9 cellular contexts compared by ENCODE assay signal in the genomic region with DNA sequence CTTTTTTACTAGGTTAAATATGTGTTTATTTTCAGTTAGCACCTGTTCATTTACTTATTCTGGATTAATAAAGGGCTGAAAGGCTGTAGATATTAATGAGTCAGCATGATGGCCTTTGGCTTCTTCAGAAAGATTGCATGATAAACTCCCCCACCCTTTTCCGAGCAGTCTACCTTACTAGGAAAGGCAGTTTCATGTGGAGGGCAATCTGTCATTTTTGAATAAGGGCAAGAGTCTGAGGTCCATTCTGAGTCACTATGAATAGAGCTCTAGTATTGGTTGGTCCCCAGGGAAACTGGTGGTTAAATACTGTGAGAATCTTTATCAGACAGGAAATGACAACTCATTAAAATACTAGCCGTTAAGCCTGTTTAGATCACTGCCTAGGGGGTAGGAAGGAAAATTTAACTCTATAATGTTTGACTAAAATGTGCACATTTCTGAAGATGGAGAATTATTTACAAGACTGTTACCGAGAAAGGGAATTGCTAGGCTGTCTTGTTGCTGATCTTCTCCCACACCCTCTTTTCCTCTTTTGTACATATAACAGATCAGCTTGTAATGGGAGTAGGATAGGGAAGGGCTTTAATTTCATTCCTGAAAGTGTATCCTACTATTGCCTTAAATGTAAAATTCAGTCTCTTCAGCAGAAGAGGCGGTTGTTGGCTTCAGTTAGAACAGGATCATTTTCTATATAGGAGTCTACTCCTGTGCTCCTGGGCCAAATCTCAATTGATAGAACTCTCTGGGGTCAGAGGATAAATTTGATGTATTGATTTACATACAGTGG.
DNase-seq lines count a peak whose midpoint lies in the region; ATAC-seq, FAIRE-seq and TF ChIP-seq lines count a peak whose summit lies in the region.
"Had no signal": no experiment of that assay in that cellular context is flagged by ENCODE, and none has a peak within 500 bp of the region (broad histone marks: within the 10 kb centered on the region; RNA-seq: fewer than 3 reads in every experiment).

No MANE protein-coding gene starts in this region.

- no peaks in the 10 kb centered on the region for H3K9me3 ChIP-seq in right atrium auricular region

- H3K4me1 ChIP-seq in right atrium auricular region: peaks cover 0 to 52% of the 10 kb centered on the region in 2 donors

- peak overlapping the region; percentile 70 to 85 for H3K27ac ChIP-seq in right atrium auricular region

- peak; percentile 97 for DNase-seq in DMS 273 (lab: John Stamatoyannopoulos, UW; ENCODE audit: unreplicated experiment)
- peak; percentile 30 for DNase-seq in GM19239 (ENCODE audit: insufficient read length, low spot score)
- DNase-seq in NCI-H460 (ENCODE audit: extremely low read depth, low read depth): peak; percentile 92
- DNase-seq in activated naive CD4-positive, alpha-beta T cell treated with anti-CD3 and anti-CD28 coated beads, Interleukin-2, amount 50 U/mL, for 72 hours (ENCODE audit: low spot score in 2 of 2): no peak
- no peak for DNase-seq in right atrium auricular region (ENCODE audit: low spot score)
- peak; percentile 44 for DNase-seq in stimulated activated naive CD8-positive, alpha-beta T cell treated with anti-CD3 and anti-CD28 coated beads, Interleukin-15, Interleukin-2, amounts not matched to agents 100 U/mL and 50 U/mL, for 24 hours
- no peak for DNase-seq in T-helper 9 cell

- peak; percentile 75 for ATAC-seq in HG03342 (IDR thresholded peaks at IDR 0.05; ENCODE audit: unreplicated experiment)
- ATAC-seq in activated naive CD4-positive, alpha-beta T cell treated with anti-CD3 and anti-CD28 coated beads, Interleukin-2, amount 50 U/mL, for 72 hours: peak; percentile 75 to 83
- peak; percentile 74 for ATAC-seq in stimulated activated naive CD8-positive, alpha-beta T cell treated with anti-CD3 and anti-CD28 coated beads, Interleukin-15, Interleukin-2, amounts not matched to agents 100 U/mL and 50 U/mL, for 24 hours

- H3K9me3 Mint-ChIP-seq in activated naive CD4-positive, alpha-beta T cell treated with anti-CD3 and anti-CD28 coated beads, Interleukin-2, amount 50 U/mL, for 72 hours: no peaks in the 10 kb centered on the region

- no peak for TF ChIP-seq CTCF in right atrium auricular region (IDR thresholded peaks at IDR 0.05)

- FAIRE-seq in GM19239 (lab: Jason Lieb, UNC): peak; percentile 93
- FAIRE-seq: endometrium had no signal

- H3K4me3 ChIP-seq in right atrium auricular region: peak overlapping the region; percentile 6 to 7

- no peaks in the 10 kb centered on the region for H3K36me3 ChIP-seq in right atrium auricular region

- H3K36me3 Mint-ChIP-seq in activated naive CD4-positive, alpha-beta T cell treated with anti-CD3 and anti-CD28 coated beads, Interleukin-2, amount 50 U/mL, for 72 hours: peaks cover 40 to 43% of the 10 kb centered on the region in 2 donors

- no peaks in the 10 kb centered on the region for H3K27me3 ChIP-seq in right atrium auricular region

- peak overlapping the region; percentile 98 to 100 for H3K27ac Mint-ChIP-seq in activated naive CD4-positive, alpha-beta T cell treated with anti-CD3 and anti-CD28 coated beads, Interleukin-2, amount 50 U/mL, for 72 hours

Comparison
In these comparisons a context has a peak if more than half of its experiments do, and no peak if none do; other contexts are left out.
1. DNase-seq: peak in DMS 273 (single experiment), GM19239 (single experiment), NCI-H460 (single experiment) and stimulated activated naive CD8-positive, alpha-beta T cell treated with anti-CD3 and anti-CD28 coated beads, Interleukin-15, Interleukin-2, amounts not matched to agents 100 U/mL and 50 U/mL, for 24 hours (single experiment); none in activated naive CD4-positive, alpha-beta T cell treated with anti-CD3 and anti-CD28 coated beads, Interleukin-2, amount 50 U/mL, for 72 hours (0 of 2), right atrium auricular region (single experiment) and T-helper 9 cell (single experiment).
2. Peak in every context shown above with its lines, with median percentiles within 50 percentile points of each other: ATAC-seq.